1 cellular context compared by ENCODE assay signal in the genomic region with DNA sequence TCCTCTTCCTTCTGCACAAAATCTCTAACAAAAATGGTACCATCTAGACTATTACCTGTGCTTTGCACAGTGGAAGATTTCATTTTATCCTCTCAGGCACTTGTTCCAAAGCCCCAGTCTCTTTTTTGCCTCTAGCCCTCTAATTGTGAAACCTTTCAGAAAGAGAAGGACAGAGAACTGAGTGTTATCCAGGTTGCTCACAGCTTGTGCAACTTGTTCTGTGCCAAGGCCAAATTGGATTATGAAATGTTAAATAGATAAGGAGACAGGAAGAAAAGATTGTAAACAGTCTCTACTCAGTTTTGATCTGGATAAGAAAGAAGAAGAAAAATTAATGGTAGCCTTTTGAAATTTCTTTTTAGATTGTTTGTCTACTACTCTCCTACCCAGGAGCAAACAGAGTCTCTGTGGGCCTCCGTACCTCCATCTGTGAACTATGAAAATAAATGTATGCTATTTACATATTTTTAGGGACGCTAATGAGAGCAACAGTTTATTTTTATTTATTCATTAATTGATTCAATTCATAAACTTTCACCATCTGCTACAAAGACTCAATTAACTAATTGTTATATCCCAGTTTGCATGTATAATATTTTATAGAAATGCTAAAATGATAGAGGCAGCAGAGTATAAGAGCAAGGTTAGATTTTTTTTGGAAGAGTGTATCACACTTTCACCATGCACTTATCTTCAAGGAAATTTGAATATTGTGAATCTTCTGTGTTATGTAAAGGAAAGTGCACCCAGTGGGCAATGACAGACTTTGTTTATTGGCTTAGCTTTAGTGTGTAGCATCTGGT.
TF ChIP-seq lines count a peak whose summit lies in the region.

No MANE protein-coding gene starts in this region.

TF ChIP-seq in HepG2, 621 proteins besides CTCF, POLR2A, EP300 and RAD21 (continued from another document and continues in another):
- TF ChIP-seq, protein P1, sequence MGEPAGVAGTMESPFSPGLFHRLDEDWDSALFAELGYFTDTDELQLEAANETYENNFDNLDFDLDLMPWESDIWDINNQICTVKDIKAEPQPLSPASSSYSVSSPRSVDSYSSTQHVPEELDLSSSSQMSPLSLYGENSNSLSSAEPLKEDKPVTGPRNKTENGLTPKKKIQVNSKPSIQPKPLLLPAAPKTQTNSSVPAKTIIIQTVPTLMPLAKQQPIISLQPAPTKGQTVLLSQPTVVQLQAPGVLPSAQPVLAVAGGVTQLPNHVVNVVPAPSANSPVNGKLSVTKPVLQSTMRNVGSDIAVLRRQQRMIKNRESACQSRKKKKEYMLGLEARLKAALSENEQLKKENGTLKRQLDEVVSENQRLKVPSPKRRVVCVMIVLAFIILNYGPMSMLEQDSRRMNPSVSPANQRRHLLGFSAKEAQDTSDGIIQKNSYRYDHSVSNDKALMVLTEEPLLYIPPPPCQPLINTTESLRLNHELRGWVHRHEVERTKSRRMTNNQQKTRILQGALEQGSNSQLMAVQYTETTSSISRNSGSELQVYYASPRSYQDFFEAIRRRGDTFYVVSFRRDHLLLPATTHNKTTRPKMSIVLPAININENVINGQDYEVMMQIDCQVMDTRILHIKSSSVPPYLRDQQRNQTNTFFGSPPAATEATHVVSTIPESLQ (CRISPR knock-in tag; conservative IDR thresholded peaks at IDR 0.05), result no peak
- no peak for TF ChIP-seq SOX13 (IDR thresholded peaks at IDR 0.05)
- peak in 1 of 2 experiments; percentile 93; a peak in 3 of 4 replicates for TF ChIP-seq SOX13 (CRISPR knock-in tag; conservative IDR thresholded peaks at IDR 0.05 in 1 of 2, IDR thresholded peaks at IDR 0.05 in 1 of 2)
- TF ChIP-seq, protein P2, sequence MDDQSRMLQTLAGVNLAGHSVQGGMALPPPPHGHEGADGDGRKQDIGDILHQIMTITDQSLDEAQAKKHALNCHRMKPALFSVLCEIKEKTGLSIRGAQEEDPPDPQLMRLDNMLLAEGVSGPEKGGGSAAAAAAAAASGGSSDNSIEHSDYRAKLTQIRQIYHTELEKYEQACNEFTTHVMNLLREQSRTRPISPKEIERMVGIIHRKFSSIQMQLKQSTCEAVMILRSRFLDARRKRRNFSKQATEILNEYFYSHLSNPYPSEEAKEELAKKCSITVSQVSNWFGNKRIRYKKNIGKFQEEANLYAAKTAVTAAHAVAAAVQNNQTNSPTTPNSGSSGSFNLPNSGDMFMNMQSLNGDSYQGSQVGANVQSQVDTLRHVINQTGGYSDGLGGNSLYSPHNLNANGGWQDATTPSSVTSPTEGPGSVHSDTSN (CRISPR knock-in tag; IDR thresholded peaks at IDR 0.05; ENCODE audit: borderline replicate concordance), result no peak
- TF ChIP-seq KDM3A (CRISPR knock-in tag; IDR thresholded peaks at IDR 0.05; ENCODE audit: low read depth), result peak; percentile 58; the same call in 1 of the 2 replicates
- peak; percentile 60 for TF ChIP-seq TCF7L2 (IDR thresholded peaks at IDR 0.05; ENCODE audit: low read depth, low read length)
- TF ChIP-seq ZNF205 (CRISPR knock-in tag; IDR thresholded peaks at IDR 0.05), result peak; percentile 18; the same call in 1 of the 2 replicates
- TF ChIP-seq, protein P3, sequence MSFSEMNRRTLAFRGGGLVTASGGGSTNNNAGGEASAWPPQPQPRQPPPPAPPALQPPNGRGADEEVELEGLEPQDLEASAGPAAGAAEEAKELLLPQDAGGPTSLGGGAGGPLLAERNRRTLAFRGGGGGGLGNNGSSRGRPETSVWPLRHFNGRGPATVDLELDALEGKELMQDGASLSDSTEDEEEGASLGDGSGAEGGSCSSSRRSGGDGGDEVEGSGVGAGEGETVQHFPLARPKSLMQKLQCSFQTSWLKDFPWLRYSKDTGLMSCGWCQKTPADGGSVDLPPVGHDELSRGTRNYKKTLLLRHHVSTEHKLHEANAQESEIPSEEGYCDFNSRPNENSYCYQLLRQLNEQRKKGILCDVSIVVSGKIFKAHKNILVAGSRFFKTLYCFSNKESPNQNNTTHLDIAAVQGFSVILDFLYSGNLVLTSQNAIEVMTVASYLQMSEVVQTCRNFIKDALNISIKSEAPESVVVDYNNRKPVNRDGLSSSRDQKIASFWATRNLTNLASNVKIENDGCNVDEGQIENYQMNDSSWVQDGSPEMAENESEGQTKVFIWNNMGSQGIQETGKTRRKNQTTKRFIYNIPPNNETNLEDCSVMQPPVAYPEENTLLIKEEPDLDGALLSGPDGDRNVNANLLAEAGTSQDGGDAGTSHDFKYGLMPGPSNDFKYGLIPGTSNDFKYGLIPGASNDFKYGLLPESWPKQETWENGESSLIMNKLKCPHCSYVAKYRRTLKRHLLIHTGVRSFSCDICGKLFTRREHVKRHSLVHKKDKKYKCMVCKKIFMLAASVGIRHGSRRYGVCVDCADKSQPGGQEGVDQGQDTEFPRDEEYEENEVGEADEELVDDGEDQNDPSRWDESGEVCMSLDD (CRISPR knock-in tag; IDR thresholded peaks at IDR 0.05; ENCODE audit: borderline replicate concordance), result no peak
- no peak for TF ChIP-seq ATF7 (IDR thresholded peaks at IDR 0.05)
- no peak for TF ChIP-seq ATF7 (CRISPR knock-in tag; IDR thresholded peaks at IDR 0.05)
- TF ChIP-seq EEA1 (CRISPR knock-in tag; IDR thresholded peaks at IDR 0.05; ENCODE audit: borderline replicate concordance), result no peak
- TF ChIP-seq SOX6 (IDR thresholded peaks at IDR 0.05), result no peak
- peak; percentile 92 for TF ChIP-seq SOX6 (CRISPR knock-in tag; IDR thresholded peaks at IDR 0.05)
- no peak for TF ChIP-seq POLR2AphosphoS5 (IDR thresholded peaks at IDR 0.05; ENCODE audit: low read depth, low read length)
- TF ChIP-seq ZC3H4 (CRISPR knock-in tag; IDR thresholded peaks at IDR 0.05; ENCODE audit: borderline replicate concordance), result no peak
- peak; percentile 63; the same call in 1 of the 2 replicates for TF ChIP-seq ZNF614 (CRISPR knock-in tag; IDR thresholded peaks at IDR 0.05; ENCODE audit: borderline replicate concordance)
- peak; percentile 80; the same call in 1 of the 2 replicates for TF ChIP-seq SALL1 (CRISPR knock-in tag; IDR thresholded peaks at IDR 0.05)
- TF ChIP-seq ZMYM4 (CRISPR knock-in tag; IDR thresholded peaks at IDR 0.05), result peak; percentile 84
- 0 out of 2 replicates have a peak, but pooled peaks have one; percentile 54 for TF ChIP-seq KLF11 (CRISPR knock-in tag; IDR thresholded peaks at IDR 0.05)
- no peak for TF ChIP-seq ESRRA (CRISPR knock-in tag; IDR thresholded peaks at IDR 0.05; ENCODE audit: low read depth)
- peak; percentile 76 for TF ChIP-seq MED1 (CRISPR knock-in tag; IDR thresholded peaks at IDR 0.05)
- TF ChIP-seq HDAC1 (CRISPR knock-in tag; IDR thresholded peaks at IDR 0.05), result peak; percentile 62; the same call in 1 of the 2 replicates
- TF ChIP-seq, protein P4, sequence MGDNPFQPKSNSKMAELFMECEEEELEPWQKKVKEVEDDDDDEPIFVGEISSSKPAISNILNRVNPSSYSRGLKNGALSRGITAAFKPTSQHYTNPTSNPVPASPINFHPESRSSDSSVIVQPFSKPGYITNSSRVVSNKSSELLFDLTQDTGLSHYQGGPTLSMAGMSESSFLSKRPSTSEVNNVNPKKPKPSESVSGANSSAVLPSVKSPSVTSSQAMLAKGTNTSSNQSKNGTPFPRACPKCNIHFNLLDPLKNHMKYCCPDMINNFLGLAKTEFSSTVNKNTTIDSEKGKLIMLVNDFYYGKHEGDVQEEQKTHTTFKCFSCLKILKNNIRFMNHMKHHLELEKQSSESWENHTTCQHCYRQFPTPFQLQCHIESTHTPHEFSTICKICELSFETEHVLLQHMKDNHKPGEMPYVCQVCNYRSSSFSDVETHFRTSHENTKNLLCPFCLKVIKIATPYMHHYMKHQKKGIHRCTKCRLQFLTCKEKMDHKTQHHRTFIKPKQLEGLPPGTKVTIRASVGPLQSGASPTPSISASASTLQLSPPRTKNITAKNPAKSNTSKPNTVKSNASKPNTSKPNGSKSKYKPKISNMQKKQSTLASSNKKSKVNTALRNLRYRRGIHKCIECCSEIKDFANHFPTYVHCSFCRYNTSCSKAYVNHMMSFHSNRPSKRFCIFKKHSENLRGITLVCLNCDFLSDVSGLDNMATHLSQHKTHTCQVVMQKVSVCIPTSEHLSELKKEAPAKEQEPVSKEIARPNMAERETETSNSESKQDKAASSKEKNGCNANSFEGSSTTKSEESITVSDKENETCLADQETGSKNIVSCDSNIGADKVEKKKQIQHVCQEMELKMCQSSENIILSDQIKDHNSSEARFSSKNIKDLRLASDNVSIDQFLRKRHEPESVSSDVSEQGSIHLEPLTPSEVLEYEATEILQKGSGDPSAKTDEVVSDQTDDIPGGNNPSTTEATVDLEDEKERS (CRISPR knock-in tag; IDR thresholded peaks at IDR 0.05), result no peak
- TF ChIP-seq, protein P5, sequence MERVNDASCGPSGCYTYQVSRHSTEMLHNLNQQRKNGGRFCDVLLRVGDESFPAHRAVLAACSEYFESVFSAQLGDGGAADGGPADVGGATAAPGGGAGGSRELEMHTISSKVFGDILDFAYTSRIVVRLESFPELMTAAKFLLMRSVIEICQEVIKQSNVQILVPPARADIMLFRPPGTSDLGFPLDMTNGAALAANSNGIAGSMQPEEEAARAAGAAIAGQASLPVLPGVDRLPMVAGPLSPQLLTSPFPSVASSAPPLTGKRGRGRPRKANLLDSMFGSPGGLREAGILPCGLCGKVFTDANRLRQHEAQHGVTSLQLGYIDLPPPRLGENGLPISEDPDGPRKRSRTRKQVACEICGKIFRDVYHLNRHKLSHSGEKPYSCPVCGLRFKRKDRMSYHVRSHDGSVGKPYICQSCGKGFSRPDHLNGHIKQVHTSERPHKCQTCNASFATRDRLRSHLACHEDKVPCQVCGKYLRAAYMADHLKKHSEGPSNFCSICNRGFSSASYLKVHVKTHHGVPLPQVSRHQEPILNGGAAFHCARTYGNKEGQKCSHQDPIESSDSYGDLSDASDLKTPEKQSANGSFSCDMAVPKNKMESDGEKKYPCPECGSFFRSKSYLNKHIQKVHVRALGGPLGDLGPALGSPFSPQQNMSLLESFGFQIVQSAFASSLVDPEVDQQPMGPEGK (CRISPR knock-in tag; IDR thresholded peaks at IDR 0.05), result peak; percentile 34
- TF ChIP-seq, protein P6, sequence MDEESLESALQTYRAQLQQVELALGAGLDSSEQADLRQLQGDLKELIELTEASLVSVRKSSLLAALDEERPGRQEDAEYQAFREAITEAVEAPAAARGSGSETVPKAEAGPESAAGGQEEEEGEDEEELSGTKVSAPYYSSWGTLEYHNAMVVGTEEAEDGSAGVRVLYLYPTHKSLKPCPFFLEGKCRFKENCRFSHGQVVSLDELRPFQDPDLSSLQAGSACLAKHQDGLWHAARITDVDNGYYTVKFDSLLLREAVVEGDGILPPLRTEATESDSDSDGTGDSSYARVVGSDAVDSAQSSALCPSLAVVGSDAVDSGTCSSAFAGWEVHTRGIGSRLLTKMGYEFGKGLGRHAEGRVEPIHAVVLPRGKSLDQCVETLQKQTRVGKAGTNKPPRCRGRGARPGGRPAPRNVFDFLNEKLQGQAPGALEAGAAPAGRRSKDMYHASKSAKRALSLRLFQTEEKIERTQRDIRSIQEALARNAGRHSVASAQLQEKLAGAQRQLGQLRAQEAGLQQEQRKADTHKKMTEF (CRISPR knock-in tag; IDR thresholded peaks at IDR 0.05), result peak; percentile 50; the same call in 1 of the 2 replicates
- TF ChIP-seq LCORL (IDR thresholded peaks at IDR 0.05), result peak; percentile 45
- TF ChIP-seq LCORL (CRISPR knock-in tag; IDR thresholded peaks at IDR 0.05), result 0 out of 2 replicates have a peak, but pooled peaks have one; percentile 23
- TF ChIP-seq KAT7 (CRISPR knock-in tag; IDR thresholded peaks at IDR 0.05; ENCODE audit: borderline replicate concordance), result peak; percentile 71; the same call in 1 of the 2 replicates
- no peak for TF ChIP-seq ZNF234 (CRISPR knock-in tag; conservative IDR thresholded peaks at IDR 0.05)
- TF ChIP-seq ARNT (IDR thresholded peaks at IDR 0.05), result no peak
- peak; percentile 38; the same call in 1 of the 2 replicates for TF ChIP-seq PPARG (CRISPR knock-in tag; conservative IDR thresholded peaks at IDR 0.05)
- TF ChIP-seq ZMYM3 (CRISPR knock-in tag; IDR thresholded peaks at IDR 0.05), result peak; percentile 25; the same call in 1 of the 2 replicates
- TF ChIP-seq SP140L (CRISPR knock-in tag; IDR thresholded peaks at IDR 0.05; ENCODE audit: borderline replicate concordance), result 0 out of 2 replicates have a peak, but pooled peaks have one; percentile 54
- TF ChIP-seq, protein P7, sequence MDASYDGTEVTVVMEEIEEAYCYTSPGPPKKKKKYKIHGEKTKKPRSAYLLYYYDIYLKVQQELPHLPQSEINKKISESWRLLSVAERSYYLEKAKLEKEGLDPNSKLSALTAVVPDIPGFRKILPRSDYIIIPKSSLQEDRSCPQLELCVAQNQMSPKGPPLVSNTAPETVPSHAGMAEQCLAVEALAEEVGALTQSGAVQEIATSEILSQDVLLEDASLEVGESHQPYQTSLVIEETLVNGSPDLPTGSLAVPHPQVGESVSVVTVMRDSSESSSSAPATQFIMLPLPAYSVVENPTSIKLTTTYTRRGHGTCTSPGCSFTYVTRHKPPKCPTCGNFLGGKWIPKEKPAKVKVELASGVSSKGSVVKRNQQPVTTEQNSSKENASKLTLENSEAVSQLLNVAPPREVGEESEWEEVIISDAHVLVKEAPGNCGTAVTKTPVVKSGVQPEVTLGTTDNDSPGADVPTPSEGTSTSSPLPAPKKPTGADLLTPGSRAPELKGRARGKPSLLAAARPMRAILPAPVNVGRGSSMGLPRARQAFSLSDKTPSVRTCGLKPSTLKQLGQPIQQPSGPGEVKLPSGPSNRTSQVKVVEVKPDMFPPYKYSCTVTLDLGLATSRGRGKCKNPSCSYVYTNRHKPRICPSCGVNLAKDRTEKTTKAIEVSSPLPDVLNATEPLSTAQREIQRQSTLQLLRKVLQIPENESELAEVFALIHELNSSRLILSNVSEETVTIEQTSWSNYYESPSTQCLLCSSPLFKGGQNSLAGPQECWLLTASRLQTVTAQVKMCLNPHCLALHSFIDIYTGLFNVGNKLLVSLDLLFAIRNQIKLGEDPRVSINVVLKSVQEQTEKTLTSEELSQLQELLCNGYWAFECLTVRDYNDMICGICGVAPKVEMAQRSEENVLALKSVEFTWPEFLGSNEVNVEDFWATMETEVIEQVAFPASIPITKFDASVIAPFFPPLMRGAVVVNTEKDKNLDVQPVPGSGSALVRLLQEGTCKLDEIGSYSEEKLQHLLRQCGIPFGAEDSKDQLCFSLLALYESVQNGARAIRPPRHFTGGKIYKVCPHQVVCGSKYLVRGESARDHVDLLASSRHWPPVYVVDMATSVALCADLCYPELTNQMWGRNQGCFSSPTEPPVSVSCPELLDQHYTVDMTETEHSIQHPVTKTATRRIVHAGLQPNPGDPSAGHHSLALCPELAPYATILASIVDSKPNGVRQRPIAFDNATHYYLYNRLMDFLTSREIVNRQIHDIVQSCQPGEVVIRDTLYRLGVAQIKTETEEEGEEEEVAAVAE (CRISPR knock-in tag; IDR thresholded peaks at IDR 0.05; ENCODE audit: borderline replicate concordance), result no peak
- TF ChIP-seq ZNF3 (CRISPR knock-in tag; IDR thresholded peaks at IDR 0.05), result peak; percentile 49; the same call in 1 of the 2 replicates
- TF ChIP-seq SMAD3 (CRISPR knock-in tag; IDR thresholded peaks at IDR 0.05), result peak; percentile 86
- TF ChIP-seq STAT5B (CRISPR knock-in tag; IDR thresholded peaks at IDR 0.05), result peak; percentile 35; the same call in 1 of the 2 replicates
- peak; percentile 98 for TF ChIP-seq HMG20A (CRISPR knock-in tag; IDR thresholded peaks at IDR 0.05; ENCODE audit: borderline replicate concordance)
- no peak for TF ChIP-seq ZNF329 (CRISPR knock-in tag; IDR thresholded peaks at IDR 0.05; ENCODE audit: low read depth)
- TF ChIP-seq, protein P8, sequence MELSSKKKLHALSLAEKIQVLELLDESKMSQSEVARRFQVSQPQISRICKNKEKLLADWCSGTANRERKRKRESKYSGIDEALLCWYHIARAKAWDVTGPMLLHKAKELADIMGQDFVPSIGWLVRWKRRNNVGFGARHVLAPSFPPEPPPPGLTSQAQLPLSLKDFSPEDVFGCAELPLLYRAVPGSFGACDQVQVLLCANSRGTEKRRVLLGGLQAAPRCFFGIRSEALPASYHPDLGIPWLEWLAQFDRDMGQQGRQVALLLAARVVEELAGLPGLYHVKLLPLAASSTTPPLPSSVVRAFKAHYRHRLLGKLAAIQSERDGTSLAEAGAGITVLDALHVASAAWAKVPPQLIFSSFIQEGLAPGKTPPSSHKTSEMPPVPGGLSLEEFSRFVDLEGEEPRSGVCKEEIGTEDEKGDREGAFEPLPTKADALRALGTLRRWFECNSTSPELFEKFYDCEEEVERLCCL (CRISPR knock-in tag; IDR thresholded peaks at IDR 0.05; ENCODE audit: borderline replicate concordance), result no peak
